Comparison of ENCODE assay signal across 18 cellular contexts in the genomic region with DNA sequence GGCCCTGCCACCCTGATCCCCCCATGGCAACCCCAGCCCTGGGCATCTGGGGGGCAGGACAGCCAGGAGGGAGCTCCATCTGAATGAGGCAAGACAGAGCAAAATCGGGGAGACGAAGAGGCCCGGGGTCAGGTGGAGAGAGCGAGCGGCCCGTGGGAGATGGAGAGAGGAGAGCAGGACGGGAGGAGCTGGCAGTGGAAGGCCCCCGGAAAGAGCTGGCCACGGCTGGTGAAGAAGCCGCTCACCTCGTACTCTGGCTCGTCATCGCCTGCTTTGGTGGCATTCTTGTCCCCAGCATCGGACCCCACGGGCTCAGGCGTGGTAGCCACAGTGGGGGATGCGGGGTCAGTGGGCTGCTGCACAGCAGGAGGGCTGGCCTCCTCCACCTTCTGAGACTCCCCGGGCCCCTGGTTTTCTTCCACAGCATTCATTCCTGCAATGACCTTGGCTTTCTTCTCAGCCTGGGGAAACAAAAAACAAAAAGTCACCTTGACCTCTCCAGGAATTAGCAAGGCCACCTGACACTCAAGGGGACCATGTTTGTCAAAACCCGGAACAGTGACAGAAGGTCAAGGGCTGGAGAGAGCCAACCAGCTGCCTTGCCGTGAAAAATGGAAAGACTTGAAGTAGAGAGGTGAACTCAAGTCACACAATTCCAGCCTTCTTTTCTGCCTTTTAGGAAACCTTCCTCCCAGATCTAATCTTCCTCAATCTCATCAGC.
DNase-seq lines count a peak whose midpoint lies in the region; ATAC-seq, FAIRE-seq and TF ChIP-seq lines count a peak whose summit lies in the region.
"Had no signal": no experiment of that assay in that cellular context is flagged by ENCODE, and none has a peak within 500 bp of the region (broad histone marks: within the 10 kb centered on the region; RNA-seq: fewer than 3 reads in every experiment).

No MANE protein-coding gene starts in this region.

- TF ChIP-seq RAD21 in HepG2 (CRISPR knock-in tag; IDR thresholded peaks at IDR 0.05) = no peak

- no peaks in the 10 kb centered on the region for H3F3A ChIP-seq in smooth muscle cell (ENCODE audit: low read depth)

- H3K27ac Mint-ChIP-seq in WTC11 = peak overlapping the region; percentile 63; the same call in 1 of the 2 replicates
- peak overlapping the region; percentile 54 for H3K27ac Mint-ChIP-seq in nephron progenitor cell
- H3K27ac Mint-ChIP-seq: HFFc6 had no signal

- no peaks in the 10 kb centered on the region for H3K9me3 Mint-ChIP-seq in WTC11
- H3K9me3 Mint-ChIP-seq in nephron progenitor cell = no peaks in the 10 kb centered on the region
- H3K9me3 Mint-ChIP-seq: HFFc6 had no signal

- H3K79me2 ChIP-seq in HepG2 (ENCODE audit: insufficient read depth, low read length) (peaks cover 27% of the 10 kb centered on the region), smooth muscle cell (ENCODE audit: low read depth) (peaks cover 16% of the 10 kb centered on the region)

- no peaks in the 10 kb centered on the region for H3K9me3 ChIP-seq in HepG2 (ENCODE audit: low read length)
- H3K9me3 ChIP-seq in right lobe of liver = no peaks in the 10 kb centered on the region
- H3K9me3 ChIP-seq in smooth muscle cell (replicated peaks; ENCODE audit: low read depth) = no peaks in the 10 kb centered on the region
- H3K9me3 ChIP-seq: Caco-2, MG63 had no signal

- CTCF ChIA-PET in HepG2 (lab: Yijun Ruan, JAX; ENCODE audit: low intra/inter-chr PET ratio, low total read pairs) (no interaction called here), WTC11 (lab: Charles Lee) (interaction anchor here (0.6 to 0.8 kb wide), 3 partner anchors 20 to 119 kb away, joined by 3 to 4 read pairs (median 3); no protein-coding TSS in a partner anchor)

- in situ Hi-C loops in HepG2 (cut with HindIII; ENCODE audit: extremely low pct_ligation_motif_present, low pct_unique_long_range_greater_than_20kb) = no loop called here

- TF ChIP-seq EP300 in HepG2 (IDR thresholded peaks at IDR 0.05; ENCODE audit: low read depth in 2 of 2, low read length in 2 of 2) = peak in 1 of 2 experiments; percentile 65; a peak in 1 of 4 replicates
- TF ChIP-seq EP300 in HepG2 (CRISPR knock-in tag; IDR thresholded peaks at IDR 0.05; ENCODE audit: borderline replicate concordance) = no peak

- DNase-seq in HepG2 (ENCODE audit: low spot score) = peak; percentile 42
- no peak for DNase-seq in right lobe of liver
- DNase-seq in WTC11 (ENCODE audit: low spot score) = no peak
- no peak for DNase-seq in nephron progenitor cell
- no peak for DNase-seq in smooth muscle cell (lab: John Stamatoyannopoulos, UW; ENCODE audit: unreplicated experiment)
- DNase-seq in SHP77 treated with DMSO at 0.1 percent for 48 hours (lab: John Stamatoyannopoulos, UW) = no peak
- DNase-seq: Caco-2, DMS153, GOT3, HFFc6, MG63, NCI-H1105, NCI-H1694, NCI-H2107, NCI-H2227 treated with DMSO at 0.1 percent for 48 hours, NCI-H524 had no signal

- H3K36me3 Mint-ChIP-seq in WTC11 (peaks cover 57% of the 10 kb centered on the region), nephron progenitor cell (ENCODE audit: low read depth) (peaks cover 46% of the 10 kb centered on the region)

- peaks cover 23% of the 10 kb centered on the region for H3K4me1 Mint-ChIP-seq in WTC11
- H3K4me1 Mint-ChIP-seq in nephron progenitor cell = peaks cover 32% of the 10 kb centered on the region

- FAIRE-seq in HepG2 (lab: Jason Lieb, UNC) = peak; percentile 56
- FAIRE-seq: GM12892 had no signal

- TF ChIP-seq POLR2A in HepG2 (IDR thresholded peaks at IDR 0.05; ENCODE audit: insufficient read depth in 1 of 2, low read depth in 2 of 2, low read length in 2 of 2) (no peak), right lobe of liver (IDR thresholded peaks at IDR 0.05) (no peak)

- H2AFZ ChIP-seq in HepG2 (ENCODE audit: low read length) = no peak overlapping the region
- H2AFZ ChIP-seq in smooth muscle cell (ENCODE audit: low read depth) = no peak overlapping the region

- POLR2A ChIA-PET in HepG2 (lab: Yijun Ruan, JAX) = interaction anchor here (0.6 to 1.0 kb wide), 2 partner anchors 20 to 1098 kb away, joined by 3 to 4 read pairs; a partner anchor contains a TSS
- POLR2A ChIA-PET in WTC11 (lab: Charles Lee) = no interaction called here

- H3K27ac ChIP-seq in HepG2 (ENCODE audit: extremely low read length, insufficient read depth, low read length) (no peak overlapping the region), right lobe of liver (no peak overlapping the region), smooth muscle cell (ENCODE audit: low read depth) (no peak overlapping the region)

- no peaks in the 10 kb centered on the region for H3K27me3 Mint-ChIP-seq in WTC11 (ENCODE audit: low read depth)
- peaks cover 5% of the 10 kb centered on the region for H3K27me3 Mint-ChIP-seq in nephron progenitor cell (ENCODE audit: low read depth, poor library complexity)

- H3K9ac ChIP-seq in HepG2 (ENCODE audit: insufficient read depth, low read depth, low read length) (no peak overlapping the region), smooth muscle cell (ENCODE audit: low read depth) (no peak overlapping the region)

- H4K20me1 ChIP-seq in HepG2 (ENCODE audit: insufficient read depth, low read length) = no peaks in the 10 kb centered on the region; the same call in 1 of the 2 replicates
- H4K20me1 ChIP-seq in smooth muscle cell (ENCODE audit: low read depth) = peaks cover 12% of the 10 kb centered on the region

- ATAC-seq in HepG2 = no peak
- no peak for ATAC-seq in right lobe of liver
- ATAC-seq in WTC11 = no peak
- ATAC-seq in HG03565 (IDR thresholded peaks at IDR 0.05; ENCODE audit: unreplicated experiment) = no peak

- intact Hi-C loops in HepG2 (cut with micrococcal nuclease; ENCODE audit: unreplicated experiment) (no loop called here), right lobe of liver (cut with DNase I) (no loop called here)

- 85% methylated on average over 20 of the region's 20 CpGs for WGBS in HepG2 (ENCODE audit: low lambda C conversion rate)
- 82% methylated on average over 3 of the region's 20 CpGs for WGBS in right lobe of liver (ENCODE audit: insufficient coverage, low coverage, low lambda C conversion rate, missing lambda C conversion rate)
- 96% methylated on average over 20 of the region's 20 CpGs for WGBS in smooth muscle cell (ENCODE audit: low lambda C conversion rate)

- H3K4me2 ChIP-seq in HepG2 (ENCODE audit: low read depth, low read length) = no peak overlapping the region
- H3K4me2 ChIP-seq in smooth muscle cell = no peak overlapping the region

- peaks cover 39% of the 10 kb centered on the region for H3K4me1 ChIP-seq in HepG2 (ENCODE audit: insufficient read depth, low read length)
- H3K4me1 ChIP-seq in right lobe of liver = peaks cover 0 to 6% (median 2%) of the 10 kb centered on the region in 4 donors
- H3K4me1 ChIP-seq in smooth muscle cell (ENCODE audit: low read depth) = peaks cover 18% of the 10 kb centered on the region

- no TSS peak for BruUV-seq in HepG2 (replicated peaks; lab: Mats Ljungman, UMichigan)

- H3K36me3 ChIP-seq in HepG2 (replicated peaks in 1 of 2; ENCODE audit: control insufficient read depth in 1 of 2, insufficient read depth in 2 of 2, low read length in 2 of 2) (peaks cover 30 to 50% of the 10 kb centered on the region in 2 experiments), right lobe of liver (peaks cover 0 to 46% (median 11%) of the 10 kb centered on the region in 4 donors), smooth muscle cell (ENCODE audit: low read depth) (peaks cover 6% of the 10 kb centered on the region)
- H3K36me3 ChIP-seq: MG63 had no signal

- H3K4me3 Mint-ChIP-seq in WTC11 = no peak overlapping the region
- H3K4me3 Mint-ChIP-seq in nephron progenitor cell = no peak overlapping the region
- H3K4me3 Mint-ChIP-seq: HFFc6 had no signal

- no peak overlapping the region for H3K4me3 ChIP-seq in HepG2 (replicated peaks in 1 of 3; ENCODE audit: insufficient read depth in 1 of 3, low read depth in 2 of 3, low read length in 3 of 3)
- H3K4me3 ChIP-seq in right lobe of liver = no peak overlapping the region
- H3K4me3 ChIP-seq in smooth muscle cell = no peak overlapping the region
- H3K4me3 ChIP-seq: MG63 had no signal

- H3K27me3 ChIP-seq in HepG2 (ENCODE audit: control insufficient read depth in 1 of 2, insufficient read depth in 2 of 2, low read length in 2 of 2) (no peaks in the 10 kb centered on the region), right lobe of liver (no peaks in the 10 kb centered on the region), smooth muscle cell (ENCODE audit: low read depth) (no peaks in the 10 kb centered on the region)
- H3K27me3 ChIP-seq: MG63 had no signal

- TF ChIP-seq CTCF in HepG2 (CRISPR knock-in tag; IDR thresholded peaks at IDR 0.05) = no peak
- no peak for TF ChIP-seq CTCF in right lobe of liver (IDR thresholded peaks at IDR 0.05)
- TF ChIP-seq CTCF in WTC11 (IDR thresholded peaks at IDR 0.05) = no peak
- TF ChIP-seq CTCF in nephron progenitor cell (IDR thresholded peaks at IDR 0.05) = no peak
- no peak for TF ChIP-seq CTCF in smooth muscle cell (IDR thresholded peaks at IDR 0.05; ENCODE audit: borderline replicate concordance, insufficient read depth, poor library complexity, severe bottlenecking)

TF ChIP-seq in HepG2, 621 proteins besides CTCF, POLR2A, EP300 and RAD21 (continues in another document):
- TF ChIP-seq NR2F2 (IDR thresholded peaks at IDR 0.05; ENCODE audit: borderline replicate concordance, low read depth) = peak; percentile 60
- TF ChIP-seq MIER3 (CRISPR knock-in tag; IDR thresholded peaks at IDR 0.05; ENCODE audit: borderline replicate concordance) = peak; percentile 24; the same call in 1 of the 2 replicates

TF ChIP-seq in WTC11, 78 proteins besides CTCF, POLR2A, EP300 and RAD21:
- no peak for TF ChIP-seq KAT7 (CRISPR knock-in tag; IDR thresholded peaks at IDR 0.05; ENCODE audit: borderline replicate concordance)
- no peak for TF ChIP-seq ETV6 (CRISPR knock-in tag; IDR thresholded peaks at IDR 0.05)
- TF ChIP-seq, protein P1, sequence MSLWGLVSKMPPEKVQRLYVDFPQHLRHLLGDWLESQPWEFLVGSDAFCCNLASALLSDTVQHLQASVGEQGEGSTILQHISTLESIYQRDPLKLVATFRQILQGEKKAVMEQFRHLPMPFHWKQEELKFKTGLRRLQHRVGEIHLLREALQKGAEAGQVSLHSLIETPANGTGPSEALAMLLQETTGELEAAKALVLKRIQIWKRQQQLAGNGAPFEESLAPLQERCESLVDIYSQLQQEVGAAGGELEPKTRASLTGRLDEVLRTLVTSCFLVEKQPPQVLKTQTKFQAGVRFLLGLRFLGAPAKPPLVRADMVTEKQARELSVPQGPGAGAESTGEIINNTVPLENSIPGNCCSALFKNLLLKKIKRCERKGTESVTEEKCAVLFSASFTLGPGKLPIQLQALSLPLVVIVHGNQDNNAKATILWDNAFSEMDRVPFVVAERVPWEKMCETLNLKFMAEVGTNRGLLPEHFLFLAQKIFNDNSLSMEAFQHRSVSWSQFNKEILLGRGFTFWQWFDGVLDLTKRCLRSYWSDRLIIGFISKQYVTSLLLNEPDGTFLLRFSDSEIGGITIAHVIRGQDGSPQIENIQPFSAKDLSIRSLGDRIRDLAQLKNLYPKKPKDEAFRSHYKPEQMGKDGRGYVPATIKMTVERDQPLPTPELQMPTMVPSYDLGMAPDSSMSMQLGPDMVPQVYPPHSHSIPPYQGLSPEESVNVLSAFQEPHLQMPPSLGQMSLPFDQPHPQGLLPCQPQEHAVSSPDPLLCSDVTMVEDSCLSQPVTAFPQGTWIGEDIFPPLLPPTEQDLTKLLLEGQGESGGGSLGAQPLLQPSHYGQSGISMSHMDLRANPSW (CRISPR knock-in tag; conservative IDR thresholded peaks at IDR 0.05; ENCODE audit: low read depth) = no peak
- no peak for TF ChIP-seq IRF2 (CRISPR knock-in tag; IDR thresholded peaks at IDR 0.05; ENCODE audit: borderline replicate concordance, low read depth)
